In the genomic region with DNA sequence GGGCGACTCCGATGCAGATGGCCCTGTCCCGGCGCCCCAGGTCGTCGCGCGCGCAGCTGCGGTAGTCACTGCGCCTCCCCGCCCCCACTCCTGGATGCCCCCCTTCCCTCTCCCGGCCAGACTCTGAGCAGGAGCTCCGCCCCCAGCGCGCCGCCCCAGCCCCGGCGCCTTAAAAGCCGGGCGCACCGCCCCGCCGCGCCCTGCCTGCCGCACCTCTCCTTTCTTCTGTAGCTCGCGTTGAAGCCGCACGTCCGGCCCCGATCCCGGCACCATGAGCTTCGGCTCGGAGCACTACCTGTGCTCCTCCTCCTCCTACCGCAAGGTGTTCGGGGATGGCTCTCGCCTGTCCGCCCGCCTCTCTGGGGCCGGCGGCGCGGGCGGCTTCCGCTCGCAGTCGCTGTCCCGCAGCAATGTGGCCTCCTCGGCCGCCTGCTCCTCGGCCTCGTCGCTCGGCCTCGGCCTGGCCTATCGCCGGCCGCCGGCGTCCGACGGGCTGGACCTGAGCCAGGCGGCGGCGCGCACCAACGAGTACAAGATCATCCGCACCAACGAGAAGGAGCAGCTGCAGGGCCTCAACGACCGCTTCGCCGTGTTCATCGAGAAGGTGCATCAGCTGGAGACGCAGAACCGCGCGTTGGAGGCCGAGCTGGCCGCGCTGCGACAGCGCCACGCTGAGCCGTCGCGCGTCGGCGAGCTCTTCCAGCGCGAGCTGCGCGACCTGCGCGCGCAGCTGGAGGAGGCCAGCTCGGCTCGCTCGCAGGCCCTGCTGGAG, we compare ENCODE assay signal across 1 cellular context.
TF ChIP-seq lines count a peak whose summit lies in the region.

A gene (plus strand): TSS at position 198 of the 772 bp plus-strand sequence. CDS start 74 bp downstream, at position 272.

TF ChIP-seq in HEK293, 187 proteins besides CTCF, POLR2A, EP300 and RAD21 (continued from another document and continues in another):
- TF ChIP-seq, protein P1, sequence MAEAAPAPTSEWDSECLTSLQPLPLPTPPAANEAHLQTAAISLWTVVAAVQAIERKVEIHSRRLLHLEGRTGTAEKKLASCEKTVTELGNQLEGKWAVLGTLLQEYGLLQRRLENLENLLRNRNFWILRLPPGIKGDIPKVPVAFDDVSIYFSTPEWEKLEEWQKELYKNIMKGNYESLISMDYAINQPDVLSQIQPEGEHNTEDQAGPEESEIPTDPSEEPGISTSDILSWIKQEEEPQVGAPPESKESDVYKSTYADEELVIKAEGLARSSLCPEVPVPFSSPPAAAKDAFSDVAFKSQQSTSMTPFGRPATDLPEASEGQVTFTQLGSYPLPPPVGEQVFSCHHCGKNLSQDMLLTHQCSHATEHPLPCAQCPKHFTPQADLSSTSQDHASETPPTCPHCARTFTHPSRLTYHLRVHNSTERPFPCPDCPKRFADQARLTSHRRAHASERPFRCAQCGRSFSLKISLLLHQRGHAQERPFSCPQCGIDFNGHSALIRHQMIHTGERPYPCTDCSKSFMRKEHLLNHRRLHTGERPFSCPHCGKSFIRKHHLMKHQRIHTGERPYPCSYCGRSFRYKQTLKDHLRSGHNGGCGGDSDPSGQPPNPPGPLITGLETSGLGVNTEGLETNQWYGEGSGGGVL (tag by site-specific recombination; IDR thresholded peaks at IDR 0.05): no peak
- TF ChIP-seq, protein P2, sequence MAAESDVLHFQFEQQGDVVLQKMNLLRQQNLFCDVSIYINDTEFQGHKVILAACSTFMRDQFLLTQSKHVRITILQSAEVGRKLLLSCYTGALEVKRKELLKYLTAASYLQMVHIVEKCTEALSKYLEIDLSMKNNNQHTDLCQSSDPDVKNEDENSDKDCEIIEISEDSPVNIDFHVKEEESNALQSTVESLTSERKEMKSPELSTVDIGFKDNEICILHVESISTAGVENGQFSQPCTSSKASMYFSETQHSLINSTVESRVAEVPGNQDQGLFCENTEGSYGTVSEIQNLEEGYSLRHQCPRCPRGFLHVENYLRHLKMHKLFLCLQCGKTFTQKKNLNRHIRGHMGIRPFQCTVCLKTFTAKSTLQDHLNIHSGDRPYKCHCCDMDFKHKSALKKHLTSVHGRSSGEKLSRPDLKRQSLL (tag by site-specific recombination; IDR thresholded peaks at IDR 0.05): no peak
- TF ChIP-seq RBAK (tag by site-specific recombination; IDR thresholded peaks at IDR 0.05): no peak
- peak; percentile 24; the same call in 1 of the 2 replicates for TF ChIP-seq ZEB2 (tag by site-specific recombination; IDR thresholded peaks at IDR 0.05)
- TF ChIP-seq ZNF423 (tag by site-specific recombination; IDR thresholded peaks at IDR 0.05): no peak
- no peak for TF ChIP-seq ZNF548 (tag by site-specific recombination; IDR thresholded peaks at IDR 0.05)
- TF ChIP-seq ZNF221 (tag by site-specific recombination; IDR thresholded peaks at IDR 0.05; ENCODE audit: borderline replicate concordance): no peak
- peak; percentile 39; the same call in 1 of the 2 replicates for TF ChIP-seq SP3 (tag by site-specific recombination; IDR thresholded peaks at IDR 0.05)
- TF ChIP-seq ZNF138 (tag by site-specific recombination; IDR thresholded peaks at IDR 0.05; ENCODE audit: borderline replicate concordance): no peak
- TF ChIP-seq KLF7 (tag by site-specific recombination; IDR thresholded peaks at IDR 0.05; ENCODE audit: borderline replicate concordance): no peak
- no peak for TF ChIP-seq ZNF670 (tag by site-specific recombination; IDR thresholded peaks at IDR 0.05; ENCODE audit: low read depth)
- no peak for TF ChIP-seq ZBTB48 (tag by site-specific recombination; IDR thresholded peaks at IDR 0.05)
- TF ChIP-seq ZNF23 (tag by site-specific recombination; IDR thresholded peaks at IDR 0.05; ENCODE audit: borderline replicate concordance): no peak
- TF ChIP-seq ZNF274 (IDR thresholded peaks at IDR 0.05; ENCODE audit: low read length): no peak
- TF ChIP-seq ZNF274 (tag by site-specific recombination; IDR thresholded peaks at IDR 0.05; ENCODE audit: borderline replicate concordance): no peak
- TF ChIP-seq SP2 (tag by site-specific recombination; IDR thresholded peaks at IDR 0.05): peak; percentile 22; the same call in 1 of the 2 replicates
- TF ChIP-seq ZNF311 (tag by site-specific recombination; IDR thresholded peaks at IDR 0.05; ENCODE audit: borderline replicate concordance): no peak
- no peak for TF ChIP-seq ZNF677 (tag by site-specific recombination; IDR thresholded peaks at IDR 0.05)
- TF ChIP-seq ZFP3 (tag by site-specific recombination; IDR thresholded peaks at IDR 0.05; ENCODE audit: low read depth): no peak
- TF ChIP-seq EGR2 (tag by site-specific recombination; IDR thresholded peaks at IDR 0.05; ENCODE audit: low read depth): no peak
- no peak for TF ChIP-seq ZNF302 (tag by site-specific recombination; IDR thresholded peaks at IDR 0.05; ENCODE audit: low read depth)
- TF ChIP-seq ZNF530 (tag by site-specific recombination; IDR thresholded peaks at IDR 0.05; ENCODE audit: low read depth): no peak
- no peak for TF ChIP-seq ZNF596 (tag by site-specific recombination; IDR thresholded peaks at IDR 0.05)
- no peak for TF ChIP-seq ZNF37A (tag by site-specific recombination; IDR thresholded peaks at IDR 0.05)
- no peak for TF ChIP-seq ZNF19 (tag by site-specific recombination; IDR thresholded peaks at IDR 0.05; ENCODE audit: low read depth)
- TF ChIP-seq TRIM28 (IDR thresholded peaks at IDR 0.05; ENCODE audit: borderline replicate concordance, low read length): peak; percentile 73; the same call in 1 of the 2 replicates
- TF ChIP-seq, protein P3, sequence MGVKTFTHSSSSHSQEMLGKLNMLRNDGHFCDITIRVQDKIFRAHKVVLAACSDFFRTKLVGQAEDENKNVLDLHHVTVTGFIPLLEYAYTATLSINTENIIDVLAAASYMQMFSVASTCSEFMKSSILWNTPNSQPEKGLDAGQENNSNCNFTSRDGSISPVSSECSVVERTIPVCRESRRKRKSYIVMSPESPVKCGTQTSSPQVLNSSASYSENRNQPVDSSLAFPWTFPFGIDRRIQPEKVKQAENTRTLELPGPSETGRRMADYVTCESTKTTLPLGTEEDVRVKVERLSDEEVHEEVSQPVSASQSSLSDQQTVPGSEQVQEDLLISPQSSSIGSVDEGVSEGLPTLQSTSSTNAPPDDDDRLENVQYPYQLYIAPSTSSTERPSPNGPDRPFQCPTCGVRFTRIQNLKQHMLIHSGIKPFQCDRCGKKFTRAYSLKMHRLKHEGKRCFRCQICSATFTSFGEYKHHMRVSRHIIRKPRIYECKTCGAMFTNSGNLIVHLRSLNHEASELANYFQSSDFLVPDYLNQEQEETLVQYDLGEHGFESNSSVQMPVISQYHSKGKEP (tag by site-specific recombination; IDR thresholded peaks at IDR 0.05): no peak
- peak; percentile 54; the same call in 1 of the 2 replicates for TF ChIP-seq KLF9 (tag by site-specific recombination; IDR thresholded peaks at IDR 0.05; ENCODE audit: low read depth)
- TF ChIP-seq, protein P4, sequence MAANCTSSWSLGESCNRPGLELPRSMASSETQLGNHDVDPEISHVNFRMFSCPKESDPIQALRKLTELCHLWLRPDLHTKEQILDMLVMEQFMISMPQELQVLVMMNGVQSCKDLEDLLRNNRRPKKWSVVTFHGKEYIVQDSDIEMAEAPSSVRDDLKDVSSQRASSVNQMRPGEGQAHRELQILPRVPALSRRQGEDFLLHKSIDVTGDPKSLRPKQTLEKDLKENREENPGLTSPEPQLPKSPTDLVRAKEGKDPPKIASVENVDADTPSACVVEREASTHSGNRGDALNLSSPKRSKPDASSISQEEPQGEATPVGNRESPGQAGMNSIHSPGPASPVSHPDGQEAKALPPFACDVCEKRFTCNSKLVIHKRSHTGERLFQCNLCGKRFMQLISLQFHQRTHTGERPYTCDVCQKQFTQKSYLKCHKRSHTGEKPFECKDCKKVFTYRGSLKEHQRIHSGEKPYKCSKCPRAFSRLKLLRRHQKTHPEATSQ (tag by site-specific recombination; IDR thresholded peaks at IDR 0.05): no peak
- TF ChIP-seq HOXC10 (CRISPR knock-in tag; IDR thresholded peaks at IDR 0.05): no peak
- TF ChIP-seq ZNF341 (tag by site-specific recombination; IDR thresholded peaks at IDR 0.05; ENCODE audit: low read depth): peak; percentile 34
- TF ChIP-seq ZNF555 (tag by site-specific recombination; conservative IDR thresholded peaks at IDR 0.05): no peak
- TF ChIP-seq, protein P5, sequence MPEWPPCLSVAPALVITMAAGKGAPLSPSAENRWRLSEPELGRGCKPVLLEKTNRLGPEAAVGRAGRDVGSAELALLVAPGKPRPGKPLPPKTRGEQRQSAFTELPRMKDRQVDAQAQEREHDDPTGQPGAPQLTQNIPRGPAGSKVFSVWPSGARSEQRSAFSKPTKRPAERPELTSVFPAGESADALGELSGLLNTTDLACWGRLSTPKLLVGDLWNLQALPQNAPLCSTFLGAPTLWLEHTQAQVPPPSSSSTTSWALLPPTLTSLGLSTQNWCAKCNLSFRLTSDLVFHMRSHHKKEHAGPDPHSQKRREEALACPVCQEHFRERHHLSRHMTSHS (tag by site-specific recombination; IDR thresholded peaks at IDR 0.05): no peak
- TF ChIP-seq ZNF335 (tag by site-specific recombination; conservative IDR thresholded peaks at IDR 0.05): peak; percentile 49
- TF ChIP-seq, protein P6, sequence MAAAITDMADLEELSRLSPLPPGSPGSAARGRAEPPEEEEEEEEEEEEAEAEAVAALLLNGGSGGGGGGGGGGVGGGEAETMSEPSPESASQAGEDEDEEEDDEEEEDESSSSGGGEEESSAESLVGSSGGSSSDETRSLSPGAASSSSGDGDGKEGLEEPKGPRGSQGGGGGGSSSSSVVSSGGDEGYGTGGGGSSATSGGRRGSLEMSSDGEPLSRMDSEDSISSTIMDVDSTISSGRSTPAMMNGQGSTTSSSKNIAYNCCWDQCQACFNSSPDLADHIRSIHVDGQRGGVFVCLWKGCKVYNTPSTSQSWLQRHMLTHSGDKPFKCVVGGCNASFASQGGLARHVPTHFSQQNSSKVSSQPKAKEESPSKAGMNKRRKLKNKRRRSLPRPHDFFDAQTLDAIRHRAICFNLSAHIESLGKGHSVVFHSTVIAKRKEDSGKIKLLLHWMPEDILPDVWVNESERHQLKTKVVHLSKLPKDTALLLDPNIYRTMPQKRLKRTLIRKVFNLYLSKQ (tag by site-specific recombination; IDR thresholded peaks at IDR 0.05; ENCODE audit: borderline replicate concordance): no peak
- no peak for TF ChIP-seq ZNF473 (tag by site-specific recombination; IDR thresholded peaks at IDR 0.05)
- TF ChIP-seq ZNF112 (tag by site-specific recombination; IDR thresholded peaks at IDR 0.05): no peak
- no peak for TF ChIP-seq ZNF629 (tag by site-specific recombination; IDR thresholded peaks at IDR 0.05)
- TF ChIP-seq, protein P7, sequence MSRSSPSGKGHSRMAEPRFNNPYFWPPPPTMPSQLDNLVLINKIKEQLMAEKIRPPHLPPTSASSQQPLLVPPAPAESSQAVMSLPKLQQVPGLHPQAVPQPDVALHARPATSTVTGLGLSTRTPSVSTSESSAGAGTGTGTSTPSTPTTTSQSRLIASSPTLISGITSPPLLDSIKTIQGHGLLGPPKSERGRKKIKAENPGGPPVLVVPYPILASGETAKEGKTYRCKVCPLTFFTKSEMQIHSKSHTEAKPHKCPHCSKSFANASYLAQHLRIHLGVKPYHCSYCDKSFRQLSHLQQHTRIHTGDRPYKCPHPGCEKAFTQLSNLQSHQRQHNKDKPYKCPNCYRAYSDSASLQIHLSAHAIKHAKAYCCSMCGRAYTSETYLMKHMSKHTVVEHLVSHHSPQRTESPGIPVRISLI (tag by site-specific recombination; IDR thresholded peaks at IDR 0.05): no peak
- TF ChIP-seq ZNF837 (tag by site-specific recombination; IDR thresholded peaks at IDR 0.05): no peak
- TF ChIP-seq ZNF776 (tag by site-specific recombination; IDR thresholded peaks at IDR 0.05; ENCODE audit: borderline replicate concordance): no peak
- no peak for TF ChIP-seq ZNF169 (tag by site-specific recombination; IDR thresholded peaks at IDR 0.05)
- no peak for TF ChIP-seq ZNF114 (tag by site-specific recombination; IDR thresholded peaks at IDR 0.05)
- no peak for TF ChIP-seq ZNF146 (tag by site-specific recombination; IDR thresholded peaks at IDR 0.05)
- TF ChIP-seq, protein P8, sequence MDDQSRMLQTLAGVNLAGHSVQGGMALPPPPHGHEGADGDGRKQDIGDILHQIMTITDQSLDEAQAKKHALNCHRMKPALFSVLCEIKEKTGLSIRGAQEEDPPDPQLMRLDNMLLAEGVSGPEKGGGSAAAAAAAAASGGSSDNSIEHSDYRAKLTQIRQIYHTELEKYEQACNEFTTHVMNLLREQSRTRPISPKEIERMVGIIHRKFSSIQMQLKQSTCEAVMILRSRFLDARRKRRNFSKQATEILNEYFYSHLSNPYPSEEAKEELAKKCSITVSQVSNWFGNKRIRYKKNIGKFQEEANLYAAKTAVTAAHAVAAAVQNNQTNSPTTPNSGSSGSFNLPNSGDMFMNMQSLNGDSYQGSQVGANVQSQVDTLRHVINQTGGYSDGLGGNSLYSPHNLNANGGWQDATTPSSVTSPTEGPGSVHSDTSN (CRISPR knock-in tag; IDR thresholded peaks at IDR 0.05): peak; percentile 83; the same call in 1 of the 2 replicates
- no peak for TF ChIP-seq ZBTB1 (tag by site-specific recombination; IDR thresholded peaks at IDR 0.05)
- TF ChIP-seq BCL11A (tag by site-specific recombination; IDR thresholded peaks at IDR 0.05; ENCODE audit: low read depth): no peak
- TF ChIP-seq ZNF785 (tag by site-specific recombination; IDR thresholded peaks at IDR 0.05): no peak
- no peak for TF ChIP-seq ZNF214 (tag by site-specific recombination; IDR thresholded peaks at IDR 0.05; ENCODE audit: borderline replicate concordance)
- TF ChIP-seq ZNF544 (tag by site-specific recombination; IDR thresholded peaks at IDR 0.05): no peak
- no peak for TF ChIP-seq ZNF350 (tag by site-specific recombination; IDR thresholded peaks at IDR 0.05)
- TF ChIP-seq ZNF10 (tag by site-specific recombination; IDR thresholded peaks at IDR 0.05): no peak
- no peak for TF ChIP-seq ZNF843 (tag by site-specific recombination; IDR thresholded peaks at IDR 0.05)
- TF ChIP-seq, protein P9, sequence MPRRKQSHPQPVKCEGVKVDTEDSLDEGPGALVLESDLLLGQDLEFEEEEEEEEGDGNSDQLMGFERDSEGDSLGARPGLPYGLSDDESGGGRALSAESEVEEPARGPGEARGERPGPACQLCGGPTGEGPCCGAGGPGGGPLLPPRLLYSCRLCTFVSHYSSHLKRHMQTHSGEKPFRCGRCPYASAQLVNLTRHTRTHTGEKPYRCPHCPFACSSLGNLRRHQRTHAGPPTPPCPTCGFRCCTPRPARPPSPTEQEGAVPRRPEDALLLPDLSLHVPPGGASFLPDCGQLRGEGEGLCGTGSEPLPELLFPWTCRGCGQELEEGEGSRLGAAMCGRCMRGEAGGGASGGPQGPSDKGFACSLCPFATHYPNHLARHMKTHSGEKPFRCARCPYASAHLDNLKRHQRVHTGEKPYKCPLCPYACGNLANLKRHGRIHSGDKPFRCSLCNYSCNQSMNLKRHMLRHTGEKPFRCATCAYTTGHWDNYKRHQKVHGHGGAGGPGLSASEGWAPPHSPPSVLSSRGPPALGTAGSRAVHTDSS (tag by site-specific recombination; IDR thresholded peaks at IDR 0.05): no peak
- no peak for TF ChIP-seq ZNF202 (tag by site-specific recombination; IDR thresholded peaks at IDR 0.05; ENCODE audit: borderline replicate concordance)
- no peak for TF ChIP-seq ZSCAN16 (tag by site-specific recombination; IDR thresholded peaks at IDR 0.05)
- TF ChIP-seq, protein P10, sequence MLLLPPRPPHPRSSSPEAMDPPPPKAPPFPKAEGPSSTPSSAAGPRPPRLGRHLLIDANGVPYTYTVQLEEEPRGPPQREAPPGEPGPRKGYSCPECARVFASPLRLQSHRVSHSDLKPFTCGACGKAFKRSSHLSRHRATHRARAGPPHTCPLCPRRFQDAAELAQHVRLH (tag by site-specific recombination; IDR thresholded peaks at IDR 0.05): no peak
- TF ChIP-seq ZNF184 (tag by site-specific recombination; IDR thresholded peaks at IDR 0.05): no peak
- TF ChIP-seq ZNF701 (tag by site-specific recombination; IDR thresholded peaks at IDR 0.05): no peak
- TF ChIP-seq FEZF1 (tag by site-specific recombination; IDR thresholded peaks at IDR 0.05): no peak
